In genomic region chr12:15629108-15629507, GRCh38 we compare ENCODE assay signal across 1 cellular context.
TF ChIP-seq lines count a peak whose summit lies in the region.

No MANE protein-coding gene starts in this region.

TF ChIP-seq in HepG2, 621 proteins besides CTCF, POLR2A, EP300 and RAD21 (continued from another document and continues in another):
- TF ChIP-seq, protein P1, sequence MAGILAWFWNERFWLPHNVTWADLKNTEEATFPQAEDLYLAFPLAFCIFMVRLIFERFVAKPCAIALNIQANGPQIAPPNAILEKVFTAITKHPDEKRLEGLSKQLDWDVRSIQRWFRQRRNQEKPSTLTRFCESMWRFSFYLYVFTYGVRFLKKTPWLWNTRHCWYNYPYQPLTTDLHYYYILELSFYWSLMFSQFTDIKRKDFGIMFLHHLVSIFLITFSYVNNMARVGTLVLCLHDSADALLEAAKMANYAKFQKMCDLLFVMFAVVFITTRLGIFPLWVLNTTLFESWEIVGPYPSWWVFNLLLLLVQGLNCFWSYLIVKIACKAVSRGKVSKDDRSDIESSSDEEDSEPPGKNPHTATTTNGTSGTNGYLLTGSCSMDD (CRISPR knock-in tag; IDR thresholded peaks at IDR 0.05): no peak
- no peak for TF ChIP-seq ZNF337 (CRISPR knock-in tag; IDR thresholded peaks at IDR 0.05; ENCODE audit: borderline replicate concordance, low read depth)
- TF ChIP-seq, protein P2, sequence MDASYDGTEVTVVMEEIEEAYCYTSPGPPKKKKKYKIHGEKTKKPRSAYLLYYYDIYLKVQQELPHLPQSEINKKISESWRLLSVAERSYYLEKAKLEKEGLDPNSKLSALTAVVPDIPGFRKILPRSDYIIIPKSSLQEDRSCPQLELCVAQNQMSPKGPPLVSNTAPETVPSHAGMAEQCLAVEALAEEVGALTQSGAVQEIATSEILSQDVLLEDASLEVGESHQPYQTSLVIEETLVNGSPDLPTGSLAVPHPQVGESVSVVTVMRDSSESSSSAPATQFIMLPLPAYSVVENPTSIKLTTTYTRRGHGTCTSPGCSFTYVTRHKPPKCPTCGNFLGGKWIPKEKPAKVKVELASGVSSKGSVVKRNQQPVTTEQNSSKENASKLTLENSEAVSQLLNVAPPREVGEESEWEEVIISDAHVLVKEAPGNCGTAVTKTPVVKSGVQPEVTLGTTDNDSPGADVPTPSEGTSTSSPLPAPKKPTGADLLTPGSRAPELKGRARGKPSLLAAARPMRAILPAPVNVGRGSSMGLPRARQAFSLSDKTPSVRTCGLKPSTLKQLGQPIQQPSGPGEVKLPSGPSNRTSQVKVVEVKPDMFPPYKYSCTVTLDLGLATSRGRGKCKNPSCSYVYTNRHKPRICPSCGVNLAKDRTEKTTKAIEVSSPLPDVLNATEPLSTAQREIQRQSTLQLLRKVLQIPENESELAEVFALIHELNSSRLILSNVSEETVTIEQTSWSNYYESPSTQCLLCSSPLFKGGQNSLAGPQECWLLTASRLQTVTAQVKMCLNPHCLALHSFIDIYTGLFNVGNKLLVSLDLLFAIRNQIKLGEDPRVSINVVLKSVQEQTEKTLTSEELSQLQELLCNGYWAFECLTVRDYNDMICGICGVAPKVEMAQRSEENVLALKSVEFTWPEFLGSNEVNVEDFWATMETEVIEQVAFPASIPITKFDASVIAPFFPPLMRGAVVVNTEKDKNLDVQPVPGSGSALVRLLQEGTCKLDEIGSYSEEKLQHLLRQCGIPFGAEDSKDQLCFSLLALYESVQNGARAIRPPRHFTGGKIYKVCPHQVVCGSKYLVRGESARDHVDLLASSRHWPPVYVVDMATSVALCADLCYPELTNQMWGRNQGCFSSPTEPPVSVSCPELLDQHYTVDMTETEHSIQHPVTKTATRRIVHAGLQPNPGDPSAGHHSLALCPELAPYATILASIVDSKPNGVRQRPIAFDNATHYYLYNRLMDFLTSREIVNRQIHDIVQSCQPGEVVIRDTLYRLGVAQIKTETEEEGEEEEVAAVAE (CRISPR knock-in tag; IDR thresholded peaks at IDR 0.05; ENCODE audit: borderline replicate concordance): no peak
- no peak for TF ChIP-seq KLF13 (CRISPR knock-in tag; IDR thresholded peaks at IDR 0.05)
- no peak for TF ChIP-seq PCBP2 (optimal IDR thresholded peaks at IDR 0.05; ENCODE audit: low read depth, low read length, poor library complexity, severe bottlenecking)
- TF ChIP-seq ATF7 (IDR thresholded peaks at IDR 0.05): no peak
- TF ChIP-seq ATF7 (CRISPR knock-in tag; IDR thresholded peaks at IDR 0.05): no peak
- TF ChIP-seq ZNF557 (CRISPR knock-in tag; IDR thresholded peaks at IDR 0.05): peak; percentile 59; the same call in 1 of the 2 replicates
- no peak for TF ChIP-seq ZMYM2 (CRISPR knock-in tag; IDR thresholded peaks at IDR 0.05)
- TF ChIP-seq ZNF260 (CRISPR knock-in tag; IDR thresholded peaks at IDR 0.05; ENCODE audit: borderline replicate concordance, low read depth): no peak
- TF ChIP-seq MXI1 (IDR thresholded peaks at IDR 0.05; ENCODE audit: borderline replicate concordance, low read depth, low read length): no peak; the same call in 2 of the 3 replicates
- TF ChIP-seq, protein P3, sequence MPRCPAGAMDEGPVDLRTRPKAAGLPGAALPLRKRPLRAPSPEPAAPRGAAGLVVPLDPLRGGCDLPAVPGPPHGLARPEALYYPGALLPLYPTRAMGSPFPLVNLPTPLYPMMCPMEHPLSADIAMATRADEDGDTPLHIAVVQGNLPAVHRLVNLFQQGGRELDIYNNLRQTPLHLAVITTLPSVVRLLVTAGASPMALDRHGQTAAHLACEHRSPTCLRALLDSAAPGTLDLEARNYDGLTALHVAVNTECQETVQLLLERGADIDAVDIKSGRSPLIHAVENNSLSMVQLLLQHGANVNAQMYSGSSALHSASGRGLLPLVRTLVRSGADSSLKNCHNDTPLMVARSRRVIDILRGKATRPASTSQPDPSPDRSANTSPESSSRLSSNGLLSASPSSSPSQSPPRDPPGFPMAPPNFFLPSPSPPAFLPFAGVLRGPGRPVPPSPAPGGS (CRISPR knock-in tag; IDR thresholded peaks at IDR 0.05): no peak
- peak; percentile 49; the same call in 1 of the 2 replicates for TF ChIP-seq NFE2L2 (IDR thresholded peaks at IDR 0.05; ENCODE audit: low read length)
- TF ChIP-seq IRF1 (CRISPR knock-in tag; IDR thresholded peaks at IDR 0.05; ENCODE audit: low read depth): no peak
- no peak for TF ChIP-seq HDAC6 (IDR thresholded peaks at IDR 0.05; ENCODE audit: low read depth, low read length)
- TF ChIP-seq ZNF780A (CRISPR knock-in tag; IDR thresholded peaks at IDR 0.05): no peak
- no peak for TF ChIP-seq TSC22D2 (CRISPR knock-in tag; IDR thresholded peaks at IDR 0.05; ENCODE audit: borderline replicate concordance)
- TF ChIP-seq ZNF33A (CRISPR knock-in tag; IDR thresholded peaks at IDR 0.05; ENCODE audit: borderline replicate concordance): no peak
- TF ChIP-seq, protein P4, sequence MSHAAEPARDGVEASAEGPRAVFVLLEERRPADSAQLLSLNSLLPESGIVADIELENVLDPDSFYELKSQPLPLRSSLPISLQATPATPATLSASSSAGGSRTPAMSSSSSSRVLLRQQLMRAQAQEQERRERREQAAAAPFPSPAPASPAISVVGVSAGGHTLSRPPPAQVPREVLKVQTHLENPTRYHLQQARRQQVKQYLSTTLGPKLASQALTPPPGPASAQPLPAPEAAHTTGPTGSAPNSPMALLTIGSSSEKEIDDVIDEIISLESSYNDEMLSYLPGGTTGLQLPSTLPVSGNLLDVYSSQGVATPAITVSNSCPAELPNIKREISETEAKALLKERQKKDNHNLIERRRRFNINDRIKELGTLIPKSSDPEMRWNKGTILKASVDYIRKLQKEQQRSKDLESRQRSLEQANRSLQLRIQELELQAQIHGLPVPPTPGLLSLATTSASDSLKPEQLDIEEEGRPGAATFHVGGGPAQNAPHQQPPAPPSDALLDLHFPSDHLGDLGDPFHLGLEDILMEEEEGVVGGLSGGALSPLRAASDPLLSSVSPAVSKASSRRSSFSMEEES (CRISPR knock-in tag; IDR thresholded peaks at IDR 0.05): no peak
- no peak; the same call in 1 of the 2 replicates for TF ChIP-seq ZBTB20 (CRISPR knock-in tag; IDR thresholded peaks at IDR 0.05; ENCODE audit: borderline replicate concordance, low read depth)
- TF ChIP-seq, protein P5, sequence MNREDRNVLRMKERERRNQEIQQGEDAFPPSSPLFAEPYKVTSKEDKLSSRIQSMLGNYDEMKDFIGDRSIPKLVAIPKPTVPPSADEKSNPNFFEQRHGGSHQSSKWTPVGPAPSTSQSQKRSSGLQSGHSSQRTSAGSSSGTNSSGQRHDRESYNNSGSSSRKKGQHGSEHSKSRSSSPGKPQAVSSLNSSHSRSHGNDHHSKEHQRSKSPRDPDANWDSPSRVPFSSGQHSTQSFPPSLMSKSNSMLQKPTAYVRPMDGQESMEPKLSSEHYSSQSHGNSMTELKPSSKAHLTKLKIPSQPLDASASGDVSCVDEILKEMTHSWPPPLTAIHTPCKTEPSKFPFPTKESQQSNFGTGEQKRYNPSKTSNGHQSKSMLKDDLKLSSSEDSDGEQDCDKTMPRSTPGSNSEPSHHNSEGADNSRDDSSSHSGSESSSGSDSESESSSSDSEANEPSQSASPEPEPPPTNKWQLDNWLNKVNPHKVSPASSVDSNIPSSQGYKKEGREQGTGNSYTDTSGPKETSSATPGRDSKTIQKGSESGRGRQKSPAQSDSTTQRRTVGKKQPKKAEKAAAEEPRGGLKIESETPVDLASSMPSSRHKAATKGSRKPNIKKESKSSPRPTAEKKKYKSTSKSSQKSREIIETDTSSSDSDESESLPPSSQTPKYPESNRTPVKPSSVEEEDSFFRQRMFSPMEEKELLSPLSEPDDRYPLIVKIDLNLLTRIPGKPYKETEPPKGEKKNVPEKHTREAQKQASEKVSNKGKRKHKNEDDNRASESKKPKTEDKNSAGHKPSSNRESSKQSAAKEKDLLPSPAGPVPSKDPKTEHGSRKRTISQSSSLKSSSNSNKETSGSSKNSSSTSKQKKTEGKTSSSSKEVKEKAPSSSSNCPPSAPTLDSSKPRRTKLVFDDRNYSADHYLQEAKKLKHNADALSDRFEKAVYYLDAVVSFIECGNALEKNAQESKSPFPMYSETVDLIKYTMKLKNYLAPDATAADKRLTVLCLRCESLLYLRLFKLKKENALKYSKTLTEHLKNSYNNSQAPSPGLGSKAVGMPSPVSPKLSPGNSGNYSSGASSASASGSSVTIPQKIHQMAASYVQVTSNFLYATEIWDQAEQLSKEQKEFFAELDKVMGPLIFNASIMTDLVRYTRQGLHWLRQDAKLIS (CRISPR knock-in tag; IDR thresholded peaks at IDR 0.05): no peak
- no peak for TF ChIP-seq ZNF367 (CRISPR knock-in tag; IDR thresholded peaks at IDR 0.05; ENCODE audit: borderline replicate concordance)
- no peak for TF ChIP-seq NONO (IDR thresholded peaks at IDR 0.05)
- TF ChIP-seq NONO (CRISPR knock-in tag; conservative IDR thresholded peaks at IDR 0.05): 0 out of 2 replicates have a peak, but pooled peaks have one; percentile 34
- no peak for TF ChIP-seq NR1H2 (CRISPR knock-in tag; IDR thresholded peaks at IDR 0.05; ENCODE audit: borderline replicate concordance, low read depth)
- peak; percentile 83 for TF ChIP-seq SALL1 (CRISPR knock-in tag; IDR thresholded peaks at IDR 0.05)
- no peak for TF ChIP-seq RFXAP (CRISPR knock-in tag; IDR thresholded peaks at IDR 0.05; ENCODE audit: borderline replicate concordance)
- no peak for TF ChIP-seq GTF2F1 (IDR thresholded peaks at IDR 0.05; ENCODE audit: low read length)
- no peak for TF ChIP-seq ZNF589 (CRISPR knock-in tag; conservative IDR thresholded peaks at IDR 0.05)
- TF ChIP-seq ZNF75D (CRISPR knock-in tag; IDR thresholded peaks at IDR 0.05; ENCODE audit: borderline replicate concordance): no peak
- TF ChIP-seq, protein P6, sequence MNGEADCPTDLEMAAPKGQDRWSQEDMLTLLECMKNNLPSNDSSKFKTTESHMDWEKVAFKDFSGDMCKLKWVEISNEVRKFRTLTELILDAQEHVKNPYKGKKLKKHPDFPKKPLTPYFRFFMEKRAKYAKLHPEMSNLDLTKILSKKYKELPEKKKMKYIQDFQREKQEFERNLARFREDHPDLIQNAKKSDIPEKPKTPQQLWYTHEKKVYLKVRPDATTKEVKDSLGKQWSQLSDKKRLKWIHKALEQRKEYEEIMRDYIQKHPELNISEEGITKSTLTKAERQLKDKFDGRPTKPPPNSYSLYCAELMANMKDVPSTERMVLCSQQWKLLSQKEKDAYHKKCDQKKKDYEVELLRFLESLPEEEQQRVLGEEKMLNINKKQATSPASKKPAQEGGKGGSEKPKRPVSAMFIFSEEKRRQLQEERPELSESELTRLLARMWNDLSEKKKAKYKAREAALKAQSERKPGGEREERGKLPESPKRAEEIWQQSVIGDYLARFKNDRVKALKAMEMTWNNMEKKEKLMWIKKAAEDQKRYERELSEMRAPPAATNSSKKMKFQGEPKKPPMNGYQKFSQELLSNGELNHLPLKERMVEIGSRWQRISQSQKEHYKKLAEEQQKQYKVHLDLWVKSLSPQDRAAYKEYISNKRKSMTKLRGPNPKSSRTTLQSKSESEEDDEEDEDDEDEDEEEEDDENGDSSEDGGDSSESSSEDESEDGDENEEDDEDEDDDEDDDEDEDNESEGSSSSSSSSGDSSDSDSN (CRISPR knock-in tag; IDR thresholded peaks at IDR 0.05): no peak
- TF ChIP-seq, protein P7, sequence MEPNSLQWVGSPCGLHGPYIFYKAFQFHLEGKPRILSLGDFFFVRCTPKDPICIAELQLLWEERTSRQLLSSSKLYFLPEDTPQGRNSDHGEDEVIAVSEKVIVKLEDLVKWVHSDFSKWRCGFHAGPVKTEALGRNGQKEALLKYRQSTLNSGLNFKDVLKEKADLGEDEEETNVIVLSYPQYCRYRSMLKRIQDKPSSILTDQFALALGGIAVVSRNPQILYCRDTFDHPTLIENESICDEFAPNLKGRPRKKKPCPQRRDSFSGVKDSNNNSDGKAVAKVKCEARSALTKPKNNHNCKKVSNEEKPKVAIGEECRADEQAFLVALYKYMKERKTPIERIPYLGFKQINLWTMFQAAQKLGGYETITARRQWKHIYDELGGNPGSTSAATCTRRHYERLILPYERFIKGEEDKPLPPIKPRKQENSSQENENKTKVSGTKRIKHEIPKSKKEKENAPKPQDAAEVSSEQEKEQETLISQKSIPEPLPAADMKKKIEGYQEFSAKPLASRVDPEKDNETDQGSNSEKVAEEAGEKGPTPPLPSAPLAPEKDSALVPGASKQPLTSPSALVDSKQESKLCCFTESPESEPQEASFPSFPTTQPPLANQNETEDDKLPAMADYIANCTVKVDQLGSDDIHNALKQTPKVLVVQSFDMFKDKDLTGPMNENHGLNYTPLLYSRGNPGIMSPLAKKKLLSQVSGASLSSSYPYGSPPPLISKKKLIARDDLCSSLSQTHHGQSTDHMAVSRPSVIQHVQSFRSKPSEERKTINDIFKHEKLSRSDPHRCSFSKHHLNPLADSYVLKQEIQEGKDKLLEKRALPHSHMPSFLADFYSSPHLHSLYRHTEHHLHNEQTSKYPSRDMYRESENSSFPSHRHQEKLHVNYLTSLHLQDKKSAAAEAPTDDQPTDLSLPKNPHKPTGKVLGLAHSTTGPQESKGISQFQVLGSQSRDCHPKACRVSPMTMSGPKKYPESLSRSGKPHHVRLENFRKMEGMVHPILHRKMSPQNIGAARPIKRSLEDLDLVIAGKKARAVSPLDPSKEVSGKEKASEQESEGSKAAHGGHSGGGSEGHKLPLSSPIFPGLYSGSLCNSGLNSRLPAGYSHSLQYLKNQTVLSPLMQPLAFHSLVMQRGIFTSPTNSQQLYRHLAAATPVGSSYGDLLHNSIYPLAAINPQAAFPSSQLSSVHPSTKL (CRISPR knock-in tag; IDR thresholded peaks at IDR 0.05): peak; percentile 93
- peak; percentile 87 for TF ChIP-seq HNF4G (IDR thresholded peaks at IDR 0.05; ENCODE audit: borderline replicate concordance, low read depth, low read length)
- peak; percentile 74; the same call in 1 of the 2 replicates for TF ChIP-seq HNF4G (CRISPR knock-in tag; IDR thresholded peaks at IDR 0.05; ENCODE audit: borderline replicate concordance, low read depth)
- TF ChIP-seq PHB2 (IDR thresholded peaks at IDR 0.05; ENCODE audit: partially characterized antibody): no peak
- TF ChIP-seq, protein P8, sequence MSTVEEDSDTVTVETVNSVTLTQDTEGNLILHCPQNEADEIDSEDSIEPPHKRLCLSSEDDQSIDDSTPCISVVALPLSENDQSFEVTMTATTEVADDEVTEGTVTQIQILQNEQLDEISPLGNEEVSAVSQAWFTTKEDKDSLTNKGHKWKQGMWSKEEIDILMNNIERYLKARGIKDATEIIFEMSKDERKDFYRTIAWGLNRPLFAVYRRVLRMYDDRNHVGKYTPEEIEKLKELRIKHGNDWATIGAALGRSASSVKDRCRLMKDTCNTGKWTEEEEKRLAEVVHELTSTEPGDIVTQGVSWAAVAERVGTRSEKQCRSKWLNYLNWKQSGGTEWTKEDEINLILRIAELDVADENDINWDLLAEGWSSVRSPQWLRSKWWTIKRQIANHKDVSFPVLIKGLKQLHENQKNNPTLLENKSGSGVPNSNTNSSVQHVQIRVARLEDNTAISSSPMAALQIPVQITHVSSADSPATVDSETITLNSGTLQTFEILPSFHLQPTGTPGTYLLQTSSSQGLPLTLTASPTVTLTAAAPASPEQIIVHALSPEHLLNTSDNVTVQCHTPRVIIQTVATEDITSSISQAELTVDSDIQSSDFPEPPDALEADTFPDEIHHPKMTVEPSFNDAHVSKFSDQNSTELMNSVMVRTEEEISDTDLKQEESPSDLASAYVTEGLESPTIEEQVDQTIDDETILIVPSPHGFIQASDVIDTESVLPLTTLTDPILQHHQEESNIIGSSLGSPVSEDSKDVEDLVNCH (CRISPR knock-in tag; IDR thresholded peaks at IDR 0.05): no peak
- TF ChIP-seq ZNF567 (CRISPR knock-in tag; IDR thresholded peaks at IDR 0.05; ENCODE audit: borderline replicate concordance): no peak
- no peak for TF ChIP-seq RBAK (CRISPR knock-in tag; IDR thresholded peaks at IDR 0.05)
- TF ChIP-seq ARNT2 (CRISPR knock-in tag; IDR thresholded peaks at IDR 0.05; ENCODE audit: low read depth): no peak
- TF ChIP-seq AHR (CRISPR knock-in tag; IDR thresholded peaks at IDR 0.05): no peak
